ENCODE assay signal across 1 cellular context in genomic region chr13:20833900-20834679, GRCh38.
TF ChIP-seq lines count a peak whose summit lies in the region.

No MANE protein-coding gene starts in this region.

TF ChIP-seq in HepG2, 621 proteins besides CTCF, POLR2A, EP300 and RAD21 (continued from another document):
- TF ChIP-seq HMG20B (CRISPR knock-in tag; conservative IDR thresholded peaks at IDR 0.05) (no peak), KLF13 (CRISPR knock-in tag; IDR thresholded peaks at IDR 0.05) (no peak), HES4 (CRISPR knock-in tag; IDR thresholded peaks at IDR 0.05; ENCODE audit: borderline replicate concordance) (no peak), PTBP1 (IDR thresholded peaks at IDR 0.05; ENCODE audit: low read depth, low read length, poor library complexity, severe bottlenecking) (no peak)
